ENCODE assay signal across 1 cellular context in genomic region chr18:49808553-49809191, GRCh38.
TF ChIP-seq lines count a peak whose summit lies in the region.
"Not testable (repeated sequence)": the region's sequence is repeated elsewhere in the genome, so short reads cannot be mapped to it uniquely, and the experiment has no call there.

No MANE protein-coding gene starts in this region.

TF ChIP-seq in HepG2, 621 proteins besides CTCF, POLR2A, EP300 and RAD21:
- TF ChIP-seq NCOR1 (IDR thresholded peaks at IDR 0.05; ENCODE audit: borderline replicate concordance, low read length) (peak; percentile 55; the same call in 1 of the 2 replicates), ZNF280D (CRISPR knock-in tag; IDR thresholded peaks at IDR 0.05) (0 out of 2 replicates have a peak, but pooled peaks have one; percentile 32), ZMYM2 (CRISPR knock-in tag; IDR thresholded peaks at IDR 0.05) (peak; percentile 55; the same call in 1 of the 2 replicates), NR2F1 (CRISPR knock-in tag; IDR thresholded peaks at IDR 0.05) (peak in 1 of 2 experiments; percentile 68; a peak in 2 of 4 replicates), TFE3 (CRISPR knock-in tag; IDR thresholded peaks at IDR 0.05) (0 out of 2 replicates have a peak, but pooled peaks have one; percentile 45), ARID5B (CRISPR knock-in tag; IDR thresholded peaks at IDR 0.05) (peak; percentile 49), HNF4A (CRISPR knock-in tag; IDR thresholded peaks at IDR 0.05) (peak; percentile 77), RARA (CRISPR knock-in tag; IDR thresholded peaks at IDR 0.05) (0 out of 2 replicates have a peak, but pooled peaks have one; percentile 7), SOX13 (CRISPR knock-in tag; conservative IDR thresholded peaks at IDR 0.05 in 1 of 2, IDR thresholded peaks at IDR 0.05 in 1 of 2) (peak in 1 of 2 experiments; percentile 62; a peak in 2 of 4 replicates), FOXP1 (CRISPR knock-in tag; IDR thresholded peaks at IDR 0.05) (peak; percentile 20; the same call in 1 of the 2 replicates), NR2F6 (IDR thresholded peaks at IDR 0.05) (peak; percentile 30; the same call in 1 of the 2 replicates), NR2F6 (CRISPR knock-in tag; IDR thresholded peaks at IDR 0.05) (0 out of 2 replicates have a peak, but pooled peaks have one; percentile 14), NCOA2 (CRISPR knock-in tag; IDR thresholded peaks at IDR 0.05) (peak; percentile 32; the same call in 1 of the 2 replicates), SOX6 (CRISPR knock-in tag; IDR thresholded peaks at IDR 0.05) (peak; percentile 34; the same call in 1 of the 2 replicates), RCOR2 (CRISPR knock-in tag; IDR thresholded peaks at IDR 0.05) (0 out of 2 replicates have a peak, but pooled peaks have one; percentile 27)
- TF ChIP-seq SOX13, FOXP1, SOX6 (IDR thresholded peaks at IDR 0.05): not testable (repeated sequence)
